ENCODE assay signal across 1 cellular context in genomic region chr15:66691727-66692126, GRCh38.
TF ChIP-seq lines count a peak whose summit lies in the region.

No MANE protein-coding gene starts in this region.

TF ChIP-seq in GM23338, 12 proteins besides CTCF, POLR2A, EP300 and RAD21 (continued from another document):
- TF ChIP-seq ZNF462 (CRISPR knock-in tag; IDR thresholded peaks at IDR 0.05): no peak
- no peak for TF ChIP-seq ZNF331 (CRISPR knock-in tag; IDR thresholded peaks at IDR 0.05; ENCODE audit: low read depth)
- TF ChIP-seq ZNF114 (CRISPR knock-in tag; IDR thresholded peaks at IDR 0.05): no peak
- TF ChIP-seq EZH2 (IDR thresholded peaks at IDR 0.05; ENCODE audit: low read depth, unreplicated experiment): no peak
- TF ChIP-seq STAT1 (IDR thresholded peaks at IDR 0.05; ENCODE audit: unreplicated experiment): no peak
- TF ChIP-seq JUNB (IDR thresholded peaks at IDR 0.05; ENCODE audit: unreplicated experiment): no peak
- TF ChIP-seq ETS1 (IDR thresholded peaks at IDR 0.05): no peak
- no peak for TF ChIP-seq REST (IDR thresholded peaks at IDR 0.05; ENCODE audit: unreplicated experiment)
- TF ChIP-seq CREB1 (CRISPR knock-in tag; IDR thresholded peaks at IDR 0.05; ENCODE audit: low read depth): no peak
